25 cellular contexts compared by ENCODE assay signal in the genomic region with DNA sequence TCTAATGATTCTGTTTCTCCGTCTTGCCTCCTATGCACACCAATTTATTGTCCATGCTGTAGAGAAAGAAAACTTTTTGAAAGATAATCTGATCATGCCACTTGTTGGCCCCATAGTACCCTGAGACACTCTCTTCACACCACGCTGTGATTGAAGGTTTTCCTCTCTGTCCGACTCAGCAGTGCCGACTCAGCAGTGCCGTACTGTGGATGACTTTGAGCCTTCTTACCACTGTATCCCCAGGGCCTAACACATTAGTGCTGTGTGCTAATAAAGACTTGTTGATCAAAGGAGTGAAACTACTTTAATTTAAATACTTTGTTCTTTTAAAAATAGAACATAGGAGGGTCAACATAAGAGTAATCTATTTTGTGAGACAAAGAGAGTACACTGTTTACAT.
DNase-seq lines count a peak whose midpoint lies in the region; ATAC-seq and TF ChIP-seq lines count a peak whose summit lies in the region.
"Had no signal": no experiment of that assay in that cellular context is flagged by ENCODE, and none has a peak within 500 bp of the region (broad histone marks: within the 10 kb centered on the region; RNA-seq: fewer than 3 reads in every experiment).

No MANE protein-coding gene starts in this region.

- H3K4me3 Mint-ChIP-seq in natural killer cell (no peak overlapping the region), WTC11 (no peak overlapping the region)
- H3K4me3 Mint-ChIP-seq in natural killer cell treated with Interleukin-12 subunit alpha and Interleukin-12 subunit beta and Interleukin-15 and Interleukin-18, amount 100 ng/mL, for 72 hours, result no peak overlapping the region
- H3K4me3 Mint-ChIP-seq: activated CD8-positive, alpha-beta T cell treated with anti-CD3 and anti-CD28 coated beads for 36 hours had no signal

- TF ChIP-seq CTCF in natural killer cell (IDR thresholded peaks at IDR 0.05) (no peak), WTC11 (IDR thresholded peaks at IDR 0.05) (no peak), foreskin keratinocyte (conservative IDR thresholded peaks at IDR 0.05) (peak; percentile 69), smooth muscle cell (IDR thresholded peaks at IDR 0.05; ENCODE audit: borderline replicate concordance, insufficient read depth, poor library complexity, severe bottlenecking) (no peak), GM13976 (IDR thresholded peaks at IDR 0.05; ENCODE audit: borderline replicate concordance, control extremely low read depth, extremely low read depth, insufficient read depth, missing control alignments) (no peak)

- H3K4me3 ChIP-seq in smooth muscle cell, result no peak overlapping the region
- H3K4me3 ChIP-seq: body of pancreas, coronary artery, prostate gland, SJCRH30, stomach had no signal

- 77% methylated on average over 5 of the region's 5 CpGs for WGBS in smooth muscle cell (ENCODE audit: low lambda C conversion rate)

- H3K27me3 ChIP-seq in foreskin keratinocyte (no peaks in the 10 kb centered on the region), smooth muscle cell (ENCODE audit: low read depth) (no peaks in the 10 kb centered on the region)
- H3K27me3 ChIP-seq: body of pancreas, SJCRH30, stomach had no signal

- H3F3A ChIP-seq in smooth muscle cell (ENCODE audit: low read depth), result no peaks in the 10 kb centered on the region

- peak overlapping the region; percentile 77 to 78 for H3K27ac Mint-ChIP-seq in natural killer cell
- peak overlapping the region in 1 of 2 donors; percentile 59 for H3K27ac Mint-ChIP-seq in natural killer cell treated with Interleukin-12 subunit alpha and Interleukin-12 subunit beta and Interleukin-15 and Interleukin-18, amount 100 ng/mL, for 72 hours
- H3K27ac Mint-ChIP-seq in WTC11, result peak overlapping the region; percentile 13; the same call in 1 of the 2 replicates
- H3K27ac Mint-ChIP-seq: activated CD8-positive, alpha-beta T cell treated with anti-CD3 and anti-CD28 coated beads for 36 hours; activated naive CD4-positive, alpha-beta T cell treated with anti-CD3 and anti-CD28 coated beads, Interleukin-2, amount 50 U/mL, for 72 hours had no signal

- no peaks in the 10 kb centered on the region for H4K20me1 ChIP-seq in smooth muscle cell (ENCODE audit: low read depth)

- no peak overlapping the region for H3K9ac ChIP-seq in smooth muscle cell (ENCODE audit: low read depth)

- DNase-seq in natural killer cell (no peak), WTC11 (ENCODE audit: low spot score) (no peak), foreskin keratinocyte (peak; percentile 11 to 40), smooth muscle cell (lab: John Stamatoyannopoulos, UW; ENCODE audit: unreplicated experiment) (no peak), anterior cingulate cortex (lab: John Stamatoyannopoulos, UW) (no peak), GM13976 (ENCODE audit: low spot score) (no peak), SKM-1 (lab: John Stamatoyannopoulos, UW; ENCODE audit: unreplicated experiment) (no peak)
- DNase-seq in natural killer cell treated with Interleukin-12 subunit alpha and Interleukin-12 subunit beta and Interleukin-15 and Interleukin-18, amount 100 ng/mL, for 72 hours (ENCODE audit: low spot score), result no peak
- DNase-seq: activated CD8-positive, alpha-beta T cell treated with anti-CD3 and anti-CD28 coated beads for 36 hours; activated T-cell treated with anti-CD3 and anti-CD28 coated beads, Interleukin-2, amount 50 U/mL, for 1 hour; body of pancreas; Caco-2; H7; Kasumi-1; kidney glomerular epithelial cell; NCI-H1092 treated with DMSO at 0.1 percent for 48 hours; NCI-H2081 treated with DMSO at 0.1 percent for 48 hours; NCI-H510A; SJCRH30; stimulated activated CD4-positive, alpha-beta T cell treated with anti-CD3 and anti-CD28 coated beads, Interleukin-2, amount 100 ng/mL, for 48 hours; stomach had no signal

- H3K27ac ChIP-seq in foreskin keratinocyte, result peak overlapping the region; percentile 97
- peak overlapping the region; percentile 35 for H3K27ac ChIP-seq in smooth muscle cell (ENCODE audit: low read depth)
- H3K27ac ChIP-seq: body of pancreas, coronary artery, prostate gland, SJCRH30, stomach, VCaP had no signal

- no peaks in the 10 kb centered on the region for H3K36me3 ChIP-seq in smooth muscle cell (ENCODE audit: low read depth)
- H3K36me3 ChIP-seq: prostate gland, SJCRH30, stomach had no signal

- H3K9me3 ChIP-seq in smooth muscle cell (replicated peaks; ENCODE audit: low read depth), result no peaks in the 10 kb centered on the region
- H3K9me3 ChIP-seq: body of pancreas, Caco-2, prostate gland, SJCRH30, stomach had no signal

- ATAC-seq in natural killer cell, result no peak
- no peak for ATAC-seq in natural killer cell treated with Interleukin-12 subunit alpha and Interleukin-12 subunit beta and Interleukin-15 and Interleukin-18, amount 100 ng/mL, for 72 hours
- no peak for ATAC-seq in WTC11
- ATAC-seq in foreskin keratinocyte, result peak; percentile 37
- ATAC-seq: activated CD8-positive, alpha-beta T cell treated with anti-CD3 and anti-CD28 coated beads for 36 hours; activated naive CD4-positive, alpha-beta T cell treated with anti-CD3 and anti-CD28 coated beads, Interleukin-2, amount 50 U/mL, for 72 hours; body of pancreas had no signal

- H3K9me3 Mint-ChIP-seq in natural killer cell (no peaks in the 10 kb centered on the region), WTC11 (no peaks in the 10 kb centered on the region)
- no peaks in the 10 kb centered on the region for H3K9me3 Mint-ChIP-seq in natural killer cell treated with Interleukin-12 subunit alpha and Interleukin-12 subunit beta and Interleukin-15 and Interleukin-18, amount 100 ng/mL, for 72 hours
- H3K9me3 Mint-ChIP-seq: activated CD8-positive, alpha-beta T cell treated with anti-CD3 and anti-CD28 coated beads for 36 hours; activated naive CD4-positive, alpha-beta T cell treated with anti-CD3 and anti-CD28 coated beads, Interleukin-2, amount 50 U/mL, for 72 hours had no signal

- POLR2A ChIA-PET in WTC11 (lab: Charles Lee), result no interaction called here

- no peak overlapping the region for H2AFZ ChIP-seq in smooth muscle cell (ENCODE audit: low read depth)

- no peak overlapping the region for H3K4me2 ChIP-seq in smooth muscle cell

- H3K36me3 Mint-ChIP-seq in natural killer cell (peaks cover 6% of the 10 kb centered on the region), WTC11 (no peaks in the 10 kb centered on the region)
- H3K36me3 Mint-ChIP-seq in natural killer cell treated with Interleukin-12 subunit alpha and Interleukin-12 subunit beta and Interleukin-15 and Interleukin-18, amount 100 ng/mL, for 72 hours, result no peaks in the 10 kb centered on the region

- intact Hi-C loops in natural killer cell (cut with micrococcal nuclease), result no loop called here

- no peaks in the 10 kb centered on the region for H3K79me2 ChIP-seq in smooth muscle cell (ENCODE audit: low read depth)

- H3K4me1 Mint-ChIP-seq in natural killer cell (peaks cover 3 to 29% of the 10 kb centered on the region in 2 donors), WTC11 (peaks cover 33% of the 10 kb centered on the region)
- peaks cover 6 to 17% of the 10 kb centered on the region in 2 donors for H3K4me1 Mint-ChIP-seq in natural killer cell treated with Interleukin-12 subunit alpha and Interleukin-12 subunit beta and Interleukin-15 and Interleukin-18, amount 100 ng/mL, for 72 hours (ENCODE audit: low read depth in 2 of 2)

- CTCF ChIA-PET in WTC11 (lab: Charles Lee), result no interaction called here

- H3K4me1 ChIP-seq in foreskin keratinocyte (peaks cover 16% of the 10 kb centered on the region), smooth muscle cell (ENCODE audit: low read depth) (peaks cover 6% of the 10 kb centered on the region)
- H3K4me1 ChIP-seq: body of pancreas, Caco-2, prostate gland, SJCRH30 had no signal

- in situ Hi-C loops in GM13976 (cut with MboI; ENCODE audit: low sequenced_read_pairs, unreplicated experiment), result loop anchor here (25.0 kb wide), 1 partner anchor 892 kb away; no protein-coding TSS in a partner anchor

- no peaks in the 10 kb centered on the region for H3K27me3 Mint-ChIP-seq in natural killer cell (ENCODE audit: low read depth in 2 of 2)
- no peaks in the 10 kb centered on the region for H3K27me3 Mint-ChIP-seq in natural killer cell treated with Interleukin-12 subunit alpha and Interleukin-12 subunit beta and Interleukin-15 and Interleukin-18, amount 100 ng/mL, for 72 hours
- H3K27me3 Mint-ChIP-seq in WTC11 (ENCODE audit: low read depth), result no peaks in the 10 kb centered on the region
- H3K27me3 Mint-ChIP-seq: activated CD8-positive, alpha-beta T cell treated with anti-CD3 and anti-CD28 coated beads for 36 hours had no signal

TF ChIP-seq in WTC11, 78 proteins besides CTCF, POLR2A, EP300 and RAD21 (continues in another document):
- TF ChIP-seq JUN (CRISPR knock-in tag; IDR thresholded peaks at IDR 0.05) (no peak), FOXP1 (CRISPR knock-in tag; IDR thresholded peaks at IDR 0.05; ENCODE audit: borderline replicate concordance) (no peak), FOXK1 (CRISPR knock-in tag; IDR thresholded peaks at IDR 0.05) (no peak), ZNF138 (CRISPR knock-in tag; conservative IDR thresholded peaks at IDR 0.05) (no peak), IRF2 (CRISPR knock-in tag; IDR thresholded peaks at IDR 0.05; ENCODE audit: borderline replicate concordance, low read depth) (no peak), SOX15 (CRISPR knock-in tag; IDR thresholded peaks at IDR 0.05) (no peak)
- TF ChIP-seq, protein P1, sequence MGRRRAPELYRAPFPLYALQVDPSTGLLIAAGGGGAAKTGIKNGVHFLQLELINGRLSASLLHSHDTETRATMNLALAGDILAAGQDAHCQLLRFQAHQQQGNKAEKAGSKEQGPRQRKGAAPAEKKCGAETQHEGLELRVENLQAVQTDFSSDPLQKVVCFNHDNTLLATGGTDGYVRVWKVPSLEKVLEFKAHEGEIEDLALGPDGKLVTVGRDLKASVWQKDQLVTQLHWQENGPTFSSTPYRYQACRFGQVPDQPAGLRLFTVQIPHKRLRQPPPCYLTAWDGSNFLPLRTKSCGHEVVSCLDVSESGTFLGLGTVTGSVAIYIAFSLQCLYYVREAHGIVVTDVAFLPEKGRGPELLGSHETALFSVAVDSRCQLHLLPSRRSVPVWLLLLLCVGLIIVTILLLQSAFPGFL (CRISPR knock-in tag; IDR thresholded peaks at IDR 0.05; ENCODE audit: borderline replicate concordance), result no peak

Comparison
In these comparisons a context has a peak if more than half of its experiments do, and no peak if none do; other contexts are left out.
1. DNase-seq: peak in foreskin keratinocyte (2 of 2); none in natural killer cell (single experiment), natural killer cell treated with Interleukin-12 subunit alpha and Interleukin-12 subunit beta and Interleukin-15 and Interleukin-18, amount 100 ng/mL, for 72 hours (single experiment), WTC11 (single experiment), smooth muscle cell (single experiment), anterior cingulate cortex (0 of 58), GM13976 (single experiment) and SKM-1 (single experiment).